ENCODE assay signal across 1 cellular context in the genomic region with DNA sequence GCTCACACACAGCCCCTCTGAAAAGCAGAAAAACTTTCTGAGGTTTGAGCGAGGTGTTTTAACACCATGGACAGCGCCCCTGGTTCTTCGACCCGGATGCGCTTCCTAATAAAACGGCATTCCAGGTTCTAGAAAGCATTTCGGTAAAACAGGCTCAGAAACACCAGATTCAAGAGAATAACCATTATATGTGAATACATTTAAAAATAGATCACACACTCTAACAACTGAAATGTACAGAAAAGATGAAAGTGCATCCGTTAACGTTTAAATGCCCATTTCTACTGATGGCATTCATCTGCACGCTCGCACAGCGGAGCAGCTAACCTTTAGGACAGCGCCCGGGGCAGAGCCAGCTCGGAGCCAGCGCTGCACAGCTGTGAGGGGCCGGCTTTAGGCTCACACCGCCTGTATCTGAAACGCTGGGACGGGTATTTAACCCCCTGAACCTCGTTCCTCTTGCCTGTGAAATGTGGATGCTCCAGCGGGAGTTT.
TF ChIP-seq lines count a peak whose summit lies in the region.

No MANE protein-coding gene starts in this region.

TF ChIP-seq in HepG2, 621 proteins besides CTCF, POLR2A, EP300 and RAD21 (continued from another document and continues in another):
- TF ChIP-seq, protein P1, sequence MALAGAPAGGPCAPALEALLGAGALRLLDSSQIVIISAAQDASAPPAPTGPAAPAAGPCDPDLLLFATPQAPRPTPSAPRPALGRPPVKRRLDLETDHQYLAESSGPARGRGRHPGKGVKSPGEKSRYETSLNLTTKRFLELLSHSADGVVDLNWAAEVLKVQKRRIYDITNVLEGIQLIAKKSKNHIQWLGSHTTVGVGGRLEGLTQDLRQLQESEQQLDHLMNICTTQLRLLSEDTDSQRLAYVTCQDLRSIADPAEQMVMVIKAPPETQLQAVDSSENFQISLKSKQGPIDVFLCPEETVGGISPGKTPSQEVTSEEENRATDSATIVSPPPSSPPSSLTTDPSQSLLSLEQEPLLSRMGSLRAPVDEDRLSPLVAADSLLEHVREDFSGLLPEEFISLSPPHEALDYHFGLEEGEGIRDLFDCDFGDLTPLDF (CRISPR knock-in tag; IDR thresholded peaks at IDR 0.05) = no peak
- TF ChIP-seq, protein P2, sequence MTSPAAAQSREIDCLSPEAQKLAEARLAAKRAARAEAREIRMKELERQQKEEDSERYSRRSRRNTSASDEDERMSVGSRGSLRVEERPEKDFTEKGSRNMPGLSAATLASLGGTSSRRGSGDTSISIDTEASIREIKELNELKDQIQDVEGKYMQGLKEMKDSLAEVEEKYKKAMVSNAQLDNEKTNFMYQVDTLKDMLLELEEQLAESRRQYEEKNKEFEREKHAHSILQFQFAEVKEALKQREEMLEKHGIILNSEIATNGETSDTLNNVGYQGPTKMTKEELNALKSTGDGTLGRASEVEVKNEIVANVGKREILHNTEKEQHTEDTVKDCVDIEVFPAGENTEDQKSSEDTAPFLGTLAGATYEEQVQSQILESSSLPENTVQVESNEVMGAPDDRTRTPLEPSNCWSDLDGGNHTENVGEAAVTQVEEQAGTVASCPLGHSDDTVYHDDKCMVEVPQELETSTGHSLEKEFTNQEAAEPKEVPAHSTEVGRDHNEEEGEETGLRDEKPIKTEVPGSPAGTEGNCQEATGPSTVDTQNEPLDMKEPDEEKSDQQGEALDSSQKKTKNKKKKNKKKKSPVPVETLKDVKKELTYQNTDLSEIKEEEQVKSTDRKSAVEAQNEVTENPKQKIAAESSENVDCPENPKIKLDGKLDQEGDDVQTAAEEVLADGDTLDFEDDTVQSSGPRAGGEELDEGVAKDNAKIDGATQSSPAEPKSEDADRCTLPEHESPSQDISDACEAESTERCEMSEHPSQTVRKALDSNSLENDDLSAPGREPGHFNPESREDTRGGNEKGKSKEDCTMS (CRISPR knock-in tag; conservative IDR thresholded peaks at IDR 0.05) = 0 out of 2 replicates have a peak, but pooled peaks have one; percentile 70
- TF ChIP-seq ZNF550 (CRISPR knock-in tag; IDR thresholded peaks at IDR 0.05; ENCODE audit: borderline replicate concordance) (no peak), ZNF782 (CRISPR knock-in tag; IDR thresholded peaks at IDR 0.05; ENCODE audit: borderline replicate concordance) (no peak), SMAD9 (CRISPR knock-in tag; IDR thresholded peaks at IDR 0.05) (no peak), ZNF263 (CRISPR knock-in tag; IDR thresholded peaks at IDR 0.05) (no peak), ZKSCAN1 (IDR thresholded peaks at IDR 0.05; ENCODE audit: low read length) (no peak), ZNF235 (CRISPR knock-in tag; IDR thresholded peaks at IDR 0.05; ENCODE audit: borderline replicate concordance) (no peak), ZBTB20 (CRISPR knock-in tag; IDR thresholded peaks at IDR 0.05; ENCODE audit: borderline replicate concordance, low read depth) (no peak), KDM3A (CRISPR knock-in tag; IDR thresholded peaks at IDR 0.05; ENCODE audit: low read depth) (no peak), HNRNPL (IDR thresholded peaks at IDR 0.05; ENCODE audit: low read depth, low read length) (no peak), SNAI1 (CRISPR knock-in tag; IDR thresholded peaks at IDR 0.05; ENCODE audit: borderline replicate concordance) (no peak), ZNF382 (CRISPR knock-in tag; IDR thresholded peaks at IDR 0.05; ENCODE audit: borderline replicate concordance) (no peak), CEBPG (CRISPR knock-in tag; IDR thresholded peaks at IDR 0.05) (no peak), ZNF234 (CRISPR knock-in tag; conservative IDR thresholded peaks at IDR 0.05) (no peak), ZNF160 (CRISPR knock-in tag; IDR thresholded peaks at IDR 0.05) (no peak), SRSF4 (IDR thresholded peaks at IDR 0.05; ENCODE audit: low read depth, low read length, poor library complexity, severe bottlenecking) (no peak), ZNF737 (CRISPR knock-in tag; IDR thresholded peaks at IDR 0.05; ENCODE audit: borderline replicate concordance) (no peak), MAFK (conservative IDR thresholded peaks at IDR 0.05 in 1 of 2, IDR thresholded peaks at IDR 0.05 in 1 of 2; ENCODE audit: low read length in 2 of 2) (no peak), PAF1 (CRISPR knock-in tag; IDR thresholded peaks at IDR 0.05) (no peak), ZNF354B (CRISPR knock-in tag; IDR thresholded peaks at IDR 0.05) (no peak), KLF11 (CRISPR knock-in tag; IDR thresholded peaks at IDR 0.05) (0 out of 2 replicates have a peak, but pooled peaks have one; percentile 86), SRF (IDR thresholded peaks at IDR 0.05; ENCODE audit: low read depth, low read length) (no peak), REXO4 (CRISPR knock-in tag; IDR thresholded peaks at IDR 0.05; ENCODE audit: borderline replicate concordance) (no peak), RFX3 (CRISPR knock-in tag; IDR thresholded peaks at IDR 0.05) (no peak), NR3C1 (CRISPR knock-in tag; IDR thresholded peaks at IDR 0.05) (no peak), ZNF557 (CRISPR knock-in tag; IDR thresholded peaks at IDR 0.05) (no peak), TBP (CRISPR knock-in tag; IDR thresholded peaks at IDR 0.05) (no peak), TOE1 (CRISPR knock-in tag; IDR thresholded peaks at IDR 0.05) (no peak)
- TF ChIP-seq, protein P3, sequence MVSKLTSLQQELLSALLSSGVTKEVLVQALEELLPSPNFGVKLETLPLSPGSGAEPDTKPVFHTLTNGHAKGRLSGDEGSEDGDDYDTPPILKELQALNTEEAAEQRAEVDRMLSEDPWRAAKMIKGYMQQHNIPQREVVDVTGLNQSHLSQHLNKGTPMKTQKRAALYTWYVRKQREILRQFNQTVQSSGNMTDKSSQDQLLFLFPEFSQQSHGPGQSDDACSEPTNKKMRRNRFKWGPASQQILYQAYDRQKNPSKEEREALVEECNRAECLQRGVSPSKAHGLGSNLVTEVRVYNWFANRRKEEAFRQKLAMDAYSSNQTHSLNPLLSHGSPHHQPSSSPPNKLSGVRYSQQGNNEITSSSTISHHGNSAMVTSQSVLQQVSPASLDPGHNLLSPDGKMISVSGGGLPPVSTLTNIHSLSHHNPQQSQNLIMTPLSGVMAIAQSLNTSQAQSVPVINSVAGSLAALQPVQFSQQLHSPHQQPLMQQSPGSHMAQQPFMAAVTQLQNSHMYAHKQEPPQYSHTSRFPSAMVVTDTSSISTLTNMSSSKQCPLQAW (CRISPR knock-in tag; IDR thresholded peaks at IDR 0.05) = no peak
- TF ChIP-seq, protein P4, sequence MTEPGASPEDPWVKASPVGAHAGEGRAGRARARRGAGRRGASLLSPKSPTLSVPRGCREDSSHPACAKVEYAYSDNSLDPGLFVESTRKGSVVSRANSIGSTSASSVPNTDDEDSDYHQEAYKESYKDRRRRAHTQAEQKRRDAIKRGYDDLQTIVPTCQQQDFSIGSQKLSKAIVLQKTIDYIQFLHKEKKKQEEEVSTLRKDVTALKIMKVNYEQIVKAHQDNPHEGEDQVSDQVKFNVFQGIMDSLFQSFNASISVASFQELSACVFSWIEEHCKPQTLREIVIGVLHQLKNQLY (CRISPR knock-in tag; IDR thresholded peaks at IDR 0.05) = no peak
- TF ChIP-seq, protein P5, sequence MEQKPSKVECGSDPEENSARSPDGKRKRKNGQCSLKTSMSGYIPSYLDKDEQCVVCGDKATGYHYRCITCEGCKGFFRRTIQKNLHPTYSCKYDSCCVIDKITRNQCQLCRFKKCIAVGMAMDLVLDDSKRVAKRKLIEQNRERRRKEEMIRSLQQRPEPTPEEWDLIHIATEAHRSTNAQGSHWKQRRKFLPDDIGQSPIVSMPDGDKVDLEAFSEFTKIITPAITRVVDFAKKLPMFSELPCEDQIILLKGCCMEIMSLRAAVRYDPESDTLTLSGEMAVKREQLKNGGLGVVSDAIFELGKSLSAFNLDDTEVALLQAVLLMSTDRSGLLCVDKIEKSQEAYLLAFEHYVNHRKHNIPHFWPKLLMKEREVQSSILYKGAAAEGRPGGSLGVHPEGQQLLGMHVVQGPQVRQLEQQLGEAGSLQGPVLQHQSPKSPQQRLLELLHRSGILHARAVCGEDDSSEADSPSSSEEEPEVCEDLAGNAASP (CRISPR knock-in tag; IDR thresholded peaks at IDR 0.05; ENCODE audit: borderline replicate concordance) = 0 out of 2 replicates have a peak, but pooled peaks have one; percentile 57
- TF ChIP-seq, protein P6, sequence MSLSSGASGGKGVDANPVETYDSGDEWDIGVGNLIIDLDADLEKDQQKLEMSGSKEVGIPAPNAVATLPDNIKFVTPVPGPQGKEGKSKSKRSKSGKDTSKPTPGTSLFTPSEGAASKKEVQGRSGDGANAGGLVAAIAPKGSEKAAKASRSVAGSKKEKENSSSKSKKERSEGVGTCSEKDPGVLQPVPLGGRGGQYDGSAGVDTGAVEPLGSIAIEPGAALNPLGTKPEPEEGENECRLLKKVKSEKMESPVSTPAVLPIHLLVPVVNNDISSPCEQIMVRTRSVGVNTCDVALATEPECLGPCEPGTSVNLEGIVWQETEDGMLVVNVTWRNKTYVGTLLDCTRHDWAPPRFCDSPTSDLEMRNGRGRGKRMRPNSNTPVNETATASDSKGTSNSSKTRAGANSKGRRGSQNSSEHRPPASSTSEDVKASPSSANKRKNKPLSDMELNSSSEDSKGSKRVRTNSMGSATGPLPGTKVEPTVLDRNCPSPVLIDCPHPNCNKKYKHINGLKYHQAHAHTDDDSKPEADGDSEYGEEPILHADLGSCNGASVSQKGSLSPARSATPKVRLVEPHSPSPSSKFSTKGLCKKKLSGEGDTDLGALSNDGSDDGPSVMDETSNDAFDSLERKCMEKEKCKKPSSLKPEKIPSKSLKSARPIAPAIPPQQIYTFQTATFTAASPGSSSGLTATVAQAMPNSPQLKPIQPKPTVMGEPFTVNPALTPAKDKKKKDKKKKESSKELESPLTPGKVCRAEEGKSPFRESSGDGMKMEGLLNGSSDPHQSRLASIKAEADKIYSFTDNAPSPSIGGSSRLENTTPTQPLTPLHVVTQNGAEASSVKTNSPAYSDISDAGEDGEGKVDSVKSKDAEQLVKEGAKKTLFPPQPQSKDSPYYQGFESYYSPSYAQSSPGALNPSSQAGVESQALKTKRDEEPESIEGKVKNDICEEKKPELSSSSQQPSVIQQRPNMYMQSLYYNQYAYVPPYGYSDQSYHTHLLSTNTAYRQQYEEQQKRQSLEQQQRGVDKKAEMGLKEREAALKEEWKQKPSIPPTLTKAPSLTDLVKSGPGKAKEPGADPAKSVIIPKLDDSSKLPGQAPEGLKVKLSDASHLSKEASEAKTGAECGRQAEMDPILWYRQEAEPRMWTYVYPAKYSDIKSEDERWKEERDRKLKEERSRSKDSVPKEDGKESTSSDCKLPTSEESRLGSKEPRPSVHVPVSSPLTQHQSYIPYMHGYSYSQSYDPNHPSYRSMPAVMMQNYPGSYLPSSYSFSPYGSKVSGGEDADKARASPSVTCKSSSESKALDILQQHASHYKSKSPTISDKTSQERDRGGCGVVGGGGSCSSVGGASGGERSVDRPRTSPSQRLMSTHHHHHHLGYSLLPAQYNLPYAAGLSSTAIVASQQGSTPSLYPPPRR (CRISPR knock-in tag; IDR thresholded peaks at IDR 0.05; ENCODE audit: borderline replicate concordance) = no peak
- TF ChIP-seq, protein P7, sequence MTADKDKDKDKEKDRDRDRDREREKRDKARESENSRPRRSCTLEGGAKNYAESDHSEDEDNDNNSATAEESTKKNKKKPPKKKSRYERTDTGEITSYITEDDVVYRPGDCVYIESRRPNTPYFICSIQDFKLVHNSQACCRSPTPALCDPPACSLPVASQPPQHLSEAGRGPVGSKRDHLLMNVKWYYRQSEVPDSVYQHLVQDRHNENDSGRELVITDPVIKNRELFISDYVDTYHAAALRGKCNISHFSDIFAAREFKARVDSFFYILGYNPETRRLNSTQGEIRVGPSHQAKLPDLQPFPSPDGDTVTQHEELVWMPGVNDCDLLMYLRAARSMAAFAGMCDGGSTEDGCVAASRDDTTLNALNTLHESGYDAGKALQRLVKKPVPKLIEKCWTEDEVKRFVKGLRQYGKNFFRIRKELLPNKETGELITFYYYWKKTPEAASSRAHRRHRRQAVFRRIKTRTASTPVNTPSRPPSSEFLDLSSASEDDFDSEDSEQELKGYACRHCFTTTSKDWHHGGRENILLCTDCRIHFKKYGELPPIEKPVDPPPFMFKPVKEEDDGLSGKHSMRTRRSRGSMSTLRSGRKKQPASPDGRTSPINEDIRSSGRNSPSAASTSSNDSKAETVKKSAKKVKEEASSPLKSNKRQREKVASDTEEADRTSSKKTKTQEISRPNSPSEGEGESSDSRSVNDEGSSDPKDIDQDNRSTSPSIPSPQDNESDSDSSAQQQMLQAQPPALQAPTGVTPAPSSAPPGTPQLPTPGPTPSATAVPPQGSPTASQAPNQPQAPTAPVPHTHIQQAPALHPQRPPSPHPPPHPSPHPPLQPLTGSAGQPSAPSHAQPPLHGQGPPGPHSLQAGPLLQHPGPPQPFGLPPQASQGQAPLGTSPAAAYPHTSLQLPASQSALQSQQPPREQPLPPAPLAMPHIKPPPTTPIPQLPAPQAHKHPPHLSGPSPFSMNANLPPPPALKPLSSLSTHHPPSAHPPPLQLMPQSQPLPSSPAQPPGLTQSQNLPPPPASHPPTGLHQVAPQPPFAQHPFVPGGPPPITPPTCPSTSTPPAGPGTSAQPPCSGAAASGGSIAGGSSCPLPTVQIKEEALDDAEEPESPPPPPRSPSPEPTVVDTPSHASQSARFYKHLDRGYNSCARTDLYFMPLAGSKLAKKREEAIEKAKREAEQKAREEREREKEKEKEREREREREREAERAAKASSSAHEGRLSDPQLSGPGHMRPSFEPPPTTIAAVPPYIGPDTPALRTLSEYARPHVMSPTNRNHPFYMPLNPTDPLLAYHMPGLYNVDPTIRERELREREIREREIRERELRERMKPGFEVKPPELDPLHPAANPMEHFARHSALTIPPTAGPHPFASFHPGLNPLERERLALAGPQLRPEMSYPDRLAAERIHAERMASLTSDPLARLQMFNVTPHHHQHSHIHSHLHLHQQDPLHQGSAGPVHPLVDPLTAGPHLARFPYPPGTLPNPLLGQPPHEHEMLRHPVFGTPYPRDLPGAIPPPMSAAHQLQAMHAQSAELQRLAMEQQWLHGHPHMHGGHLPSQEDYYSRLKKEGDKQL (CRISPR knock-in tag; IDR thresholded peaks at IDR 0.05; ENCODE audit: low read depth) = no peak
- TF ChIP-seq, protein P8, sequence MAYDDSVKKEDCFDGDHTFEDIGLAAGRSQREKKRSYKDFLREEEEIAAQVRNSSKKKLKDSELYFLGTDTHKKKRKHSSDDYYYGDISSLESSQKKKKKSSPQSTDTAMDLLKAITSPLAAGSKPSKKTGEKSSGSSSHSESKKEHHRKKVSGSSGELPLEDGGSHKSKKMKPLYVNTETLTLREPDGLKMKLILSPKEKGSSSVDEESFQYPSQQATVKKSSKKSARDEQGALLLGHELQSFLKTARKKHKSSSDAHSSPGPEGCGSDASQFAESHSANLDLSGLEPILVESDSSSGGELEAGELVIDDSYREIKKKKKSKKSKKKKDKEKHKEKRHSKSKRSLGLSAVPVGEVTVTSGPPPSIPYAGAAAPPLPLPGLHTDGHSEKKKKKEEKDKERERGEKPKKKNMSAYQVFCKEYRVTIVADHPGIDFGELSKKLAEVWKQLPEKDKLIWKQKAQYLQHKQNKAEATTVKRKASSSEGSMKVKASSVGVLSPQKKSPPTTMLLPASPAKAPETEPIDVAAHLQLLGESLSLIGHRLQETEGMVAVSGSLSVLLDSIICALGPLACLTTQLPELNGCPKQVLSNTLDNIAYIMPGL (CRISPR knock-in tag; IDR thresholded peaks at IDR 0.05; ENCODE audit: borderline replicate concordance in 1 of 2, low read depth in 1 of 2) = no peak
